Comparison of ENCODE assay signal across 1 cellular context in the genomic region with DNA sequence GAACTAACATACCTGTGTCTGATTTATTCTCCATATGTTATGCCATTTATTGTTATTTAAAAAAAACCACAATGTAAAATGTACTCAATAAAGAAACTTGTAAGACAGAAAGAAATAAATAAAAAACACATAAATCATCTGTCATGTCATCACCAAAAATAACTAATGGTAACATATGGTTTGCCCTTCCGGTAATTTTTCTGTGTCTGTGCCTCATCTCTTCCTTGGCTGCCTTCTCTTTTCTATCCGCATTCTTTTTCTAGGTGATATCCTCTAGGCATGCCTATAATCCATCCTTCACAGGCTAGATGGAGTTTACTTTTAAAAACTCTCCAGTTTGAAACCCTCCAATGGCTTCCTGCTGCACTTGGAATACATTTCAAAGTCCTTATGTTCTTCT.
TF ChIP-seq lines count a peak whose summit lies in the region.

No MANE protein-coding gene starts in this region.

TF ChIP-seq in SK-N-SH, 30 proteins besides CTCF, POLR2A, EP300 and RAD21 (continued from another document):
- TF ChIP-seq, protein P1, sequence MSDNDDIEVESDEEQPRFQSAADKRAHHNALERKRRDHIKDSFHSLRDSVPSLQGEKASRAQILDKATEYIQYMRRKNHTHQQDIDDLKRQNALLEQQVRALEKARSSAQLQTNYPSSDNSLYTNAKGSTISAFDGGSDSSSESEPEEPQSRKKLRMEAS (IDR thresholded peaks at IDR 0.05; ENCODE audit: low read depth) = no peak
- TF ChIP-seq, protein P2, sequence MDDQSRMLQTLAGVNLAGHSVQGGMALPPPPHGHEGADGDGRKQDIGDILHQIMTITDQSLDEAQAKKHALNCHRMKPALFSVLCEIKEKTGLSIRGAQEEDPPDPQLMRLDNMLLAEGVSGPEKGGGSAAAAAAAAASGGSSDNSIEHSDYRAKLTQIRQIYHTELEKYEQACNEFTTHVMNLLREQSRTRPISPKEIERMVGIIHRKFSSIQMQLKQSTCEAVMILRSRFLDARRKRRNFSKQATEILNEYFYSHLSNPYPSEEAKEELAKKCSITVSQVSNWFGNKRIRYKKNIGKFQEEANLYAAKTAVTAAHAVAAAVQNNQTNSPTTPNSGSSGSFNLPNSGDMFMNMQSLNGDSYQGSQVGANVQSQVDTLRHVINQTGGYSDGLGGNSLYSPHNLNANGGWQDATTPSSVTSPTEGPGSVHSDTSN (IDR thresholded peaks at IDR 0.05) = no peak
- TF ChIP-seq MXI1 (IDR thresholded peaks at IDR 0.05; ENCODE audit: low read depth, low read length) (no peak), FOXJ3 (CRISPR knock-in tag; IDR thresholded peaks at IDR 0.05) (no peak), ELF1 (IDR thresholded peaks at IDR 0.05) (no peak), CHD2 (IDR thresholded peaks at IDR 0.05; ENCODE audit: low read length, partially characterized antibody) (no peak), NRF1 (IDR thresholded peaks at IDR 0.05; ENCODE audit: low read depth, low read length) (no peak), ZBTB33 (IDR thresholded peaks at IDR 0.05; ENCODE audit: borderline replicate concordance, low read depth) (no peak)
- TF ChIP-seq, protein P3, sequence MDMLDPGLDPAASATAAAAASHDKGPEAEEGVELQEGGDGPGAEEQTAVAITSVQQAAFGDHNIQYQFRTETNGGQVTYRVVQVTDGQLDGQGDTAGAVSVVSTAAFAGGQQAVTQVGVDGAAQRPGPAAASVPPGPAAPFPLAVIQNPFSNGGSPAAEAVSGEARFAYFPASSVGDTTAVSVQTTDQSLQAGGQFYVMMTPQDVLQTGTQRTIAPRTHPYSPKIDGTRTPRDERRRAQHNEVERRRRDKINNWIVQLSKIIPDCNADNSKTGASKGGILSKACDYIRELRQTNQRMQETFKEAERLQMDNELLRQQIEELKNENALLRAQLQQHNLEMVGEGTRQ (IDR thresholded peaks at IDR 0.05; ENCODE audit: borderline replicate concordance, low read depth, low read length) = no peak
